1 cellular context compared by ENCODE assay signal in the genomic region with DNA sequence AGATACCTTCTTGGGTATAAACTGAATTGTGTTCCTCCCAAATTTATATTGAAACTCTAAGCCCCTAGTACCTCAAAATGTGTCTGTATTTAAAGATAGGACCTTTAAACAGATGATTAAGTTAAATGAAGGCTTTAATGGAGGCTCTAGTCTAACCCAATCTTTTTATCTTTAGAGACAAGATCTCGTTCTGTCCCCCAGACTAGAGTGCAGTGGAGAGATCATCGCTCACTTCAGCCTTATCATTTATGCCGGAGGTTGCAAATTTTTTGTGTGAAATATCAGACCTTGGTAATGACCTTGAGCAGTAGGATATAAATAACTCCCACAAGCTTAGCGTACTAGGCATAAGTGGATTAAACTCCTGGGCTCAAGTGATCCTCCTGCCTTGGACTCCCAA.
TF ChIP-seq lines count a peak whose summit lies in the region.

No MANE protein-coding gene starts in this region.

TF ChIP-seq in SK-N-SH treated with all-trans-retinoic acid at 6 μM for 48 hours, 23 proteins besides CTCF, POLR2A, EP300 and RAD21 (continued from another document):
- TF ChIP-seq, protein P1, sequence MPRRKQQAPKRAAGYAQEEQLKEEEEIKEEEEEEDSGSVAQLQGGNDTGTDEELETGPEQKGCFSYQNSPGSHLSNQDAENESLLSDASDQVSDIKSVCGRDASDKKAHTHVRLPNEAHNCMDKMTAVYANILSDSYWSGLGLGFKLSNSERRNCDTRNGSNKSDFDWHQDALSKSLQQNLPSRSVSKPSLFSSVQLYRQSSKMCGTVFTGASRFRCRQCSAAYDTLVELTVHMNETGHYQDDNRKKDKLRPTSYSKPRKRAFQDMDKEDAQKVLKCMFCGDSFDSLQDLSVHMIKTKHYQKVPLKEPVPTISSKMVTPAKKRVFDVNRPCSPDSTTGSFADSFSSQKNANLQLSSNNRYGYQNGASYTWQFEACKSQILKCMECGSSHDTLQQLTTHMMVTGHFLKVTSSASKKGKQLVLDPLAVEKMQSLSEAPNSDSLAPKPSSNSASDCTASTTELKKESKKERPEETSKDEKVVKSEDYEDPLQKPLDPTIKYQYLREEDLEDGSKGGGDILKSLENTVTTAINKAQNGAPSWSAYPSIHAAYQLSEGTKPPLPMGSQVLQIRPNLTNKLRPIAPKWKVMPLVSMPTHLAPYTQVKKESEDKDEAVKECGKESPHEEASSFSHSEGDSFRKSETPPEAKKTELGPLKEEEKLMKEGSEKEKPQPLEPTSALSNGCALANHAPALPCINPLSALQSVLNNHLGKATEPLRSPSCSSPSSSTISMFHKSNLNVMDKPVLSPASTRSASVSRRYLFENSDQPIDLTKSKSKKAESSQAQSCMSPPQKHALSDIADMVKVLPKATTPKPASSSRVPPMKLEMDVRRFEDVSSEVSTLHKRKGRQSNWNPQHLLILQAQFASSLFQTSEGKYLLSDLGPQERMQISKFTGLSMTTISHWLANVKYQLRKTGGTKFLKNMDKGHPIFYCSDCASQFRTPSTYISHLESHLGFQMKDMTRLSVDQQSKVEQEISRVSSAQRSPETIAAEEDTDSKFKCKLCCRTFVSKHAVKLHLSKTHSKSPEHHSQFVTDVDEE (CRISPR knock-in tag; IDR thresholded peaks at IDR 0.05) = no peak
- TF ChIP-seq ARNTL (CRISPR knock-in tag; IDR thresholded peaks at IDR 0.05; ENCODE audit: borderline replicate concordance, low read depth) (no peak), CSDC2 (CRISPR knock-in tag; IDR thresholded peaks at IDR 0.05) (no peak)
- TF ChIP-seq, protein P2, sequence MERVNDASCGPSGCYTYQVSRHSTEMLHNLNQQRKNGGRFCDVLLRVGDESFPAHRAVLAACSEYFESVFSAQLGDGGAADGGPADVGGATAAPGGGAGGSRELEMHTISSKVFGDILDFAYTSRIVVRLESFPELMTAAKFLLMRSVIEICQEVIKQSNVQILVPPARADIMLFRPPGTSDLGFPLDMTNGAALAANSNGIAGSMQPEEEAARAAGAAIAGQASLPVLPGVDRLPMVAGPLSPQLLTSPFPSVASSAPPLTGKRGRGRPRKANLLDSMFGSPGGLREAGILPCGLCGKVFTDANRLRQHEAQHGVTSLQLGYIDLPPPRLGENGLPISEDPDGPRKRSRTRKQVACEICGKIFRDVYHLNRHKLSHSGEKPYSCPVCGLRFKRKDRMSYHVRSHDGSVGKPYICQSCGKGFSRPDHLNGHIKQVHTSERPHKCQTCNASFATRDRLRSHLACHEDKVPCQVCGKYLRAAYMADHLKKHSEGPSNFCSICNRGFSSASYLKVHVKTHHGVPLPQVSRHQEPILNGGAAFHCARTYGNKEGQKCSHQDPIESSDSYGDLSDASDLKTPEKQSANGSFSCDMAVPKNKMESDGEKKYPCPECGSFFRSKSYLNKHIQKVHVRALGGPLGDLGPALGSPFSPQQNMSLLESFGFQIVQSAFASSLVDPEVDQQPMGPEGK (CRISPR knock-in tag; IDR thresholded peaks at IDR 0.05; ENCODE audit: borderline replicate concordance) = no peak
